ENCODE assay signal across 1 cellular context in the genomic region with DNA sequence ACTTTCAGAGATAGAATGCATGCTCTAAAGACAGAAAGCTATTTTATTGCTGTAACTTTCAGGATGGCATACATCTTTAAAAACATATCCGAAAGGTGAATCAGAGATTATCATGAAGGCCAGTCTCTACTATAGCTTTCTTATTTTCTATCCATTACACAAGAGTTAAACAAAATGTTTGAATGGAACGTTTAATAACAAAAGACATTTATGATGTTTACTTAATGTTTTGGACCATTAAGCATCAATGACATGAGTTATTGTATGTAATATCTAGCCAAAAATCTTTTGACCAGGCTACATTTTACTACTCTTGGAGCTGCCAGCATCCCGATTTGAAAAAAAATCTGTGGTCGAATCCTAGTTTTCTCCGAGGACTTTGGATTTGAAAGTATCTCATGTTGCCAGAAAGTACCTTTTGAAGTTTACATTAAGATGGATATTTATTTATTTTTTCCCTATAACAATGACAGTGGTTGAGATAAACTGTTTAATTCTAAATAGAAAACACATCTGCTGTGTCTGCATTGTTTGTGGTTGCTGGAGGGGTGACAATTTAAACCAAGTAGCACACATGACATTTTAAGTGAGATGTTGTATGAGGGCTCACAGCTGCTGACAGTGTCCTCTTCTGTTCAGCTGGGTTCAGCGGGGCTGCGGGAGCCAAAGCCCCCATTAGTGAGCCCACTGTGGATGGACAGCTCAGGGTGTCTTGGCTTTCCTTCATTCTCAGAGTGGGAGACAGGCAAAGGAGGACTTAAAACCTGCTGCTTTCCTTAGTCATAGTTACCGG.
TF ChIP-seq lines count a peak whose summit lies in the region.

No MANE protein-coding gene starts in this region.

TF ChIP-seq in GM23338, 12 proteins besides CTCF, POLR2A, EP300 and RAD21:
- TF ChIP-seq CREB1 (CRISPR knock-in tag; IDR thresholded peaks at IDR 0.05; ENCODE audit: low read depth): no peak
- TF ChIP-seq POLR2AphosphoS5 (IDR thresholded peaks at IDR 0.05; ENCODE audit: low read depth): no peak
- no peak for TF ChIP-seq EZH2phosphoT487 (IDR thresholded peaks at IDR 0.05; ENCODE audit: unreplicated experiment)
- TF ChIP-seq STAT1 (IDR thresholded peaks at IDR 0.05; ENCODE audit: unreplicated experiment): no peak
- no peak for TF ChIP-seq ZNF462 (CRISPR knock-in tag; IDR thresholded peaks at IDR 0.05)
- no peak for TF ChIP-seq ZNF331 (CRISPR knock-in tag; IDR thresholded peaks at IDR 0.05; ENCODE audit: low read depth)
- no peak for TF ChIP-seq ZNF114 (CRISPR knock-in tag; IDR thresholded peaks at IDR 0.05)
- no peak for TF ChIP-seq JUNB (IDR thresholded peaks at IDR 0.05; ENCODE audit: unreplicated experiment)
- no peak for TF ChIP-seq NANOG (IDR thresholded peaks at IDR 0.05; ENCODE audit: borderline replicate concordance)
- TF ChIP-seq ETS1 (IDR thresholded peaks at IDR 0.05): no peak
- TF ChIP-seq REST (IDR thresholded peaks at IDR 0.05; ENCODE audit: unreplicated experiment): no peak
- TF ChIP-seq EZH2 (IDR thresholded peaks at IDR 0.05; ENCODE audit: low read depth, unreplicated experiment): no peak
